Comparison of ENCODE assay signal across 9 cellular contexts in genomic region chr1:210291786-210292275, GRCh38. TPM values are rescaled to one million over a fixed set of nuclear protein-coding genes. Genes with fewer than 3 reads are reported as not detected.
A peak's percentile ranks its signal among the peaks of the same experiment; 100 is the strongest.
DNase-seq lines count a peak whose midpoint lies in the region; ATAC-seq, FAIRE-seq and TF ChIP-seq lines count a peak whose summit lies in the region.
"Had no signal": no experiment of that assay in that cellular context is flagged by ENCODE, and none has a peak within 500 bp of the region (broad histone marks: within the 10 kb centered on the region; RNA-seq: fewer than 3 reads in every experiment).

No MANE protein-coding gene starts in this region.

- ATAC-seq in right cardiac atrium (peak in 1 of 2 donors; percentile 2), mucosa of descending colon (no peak)
- no peak for ATAC-seq in activated CD8-positive, alpha-beta memory T cell treated with anti-CD3 and anti-CD28 coated beads, Interleukin-2, amount 10 ng/mL, durations not matched to agents 7 days and 5 days

- H3K4me2 ChIP-seq in skeletal muscle satellite cell (ENCODE audit: low read length): peak overlapping the region; percentile 79

- DNase-seq in ascending aorta (ENCODE audit: low spot score in 2 of 2) (peak in 1 of 2 donors; percentile 75), right cardiac atrium (no peak), D721Med (ENCODE audit: insufficient read length, low spot score) (no peak), mucosa of descending colon (no peak)
- DNase-seq in activated CD8-positive, alpha-beta memory T cell treated with anti-CD3 and anti-CD28 coated beads, Interleukin-2, amount 10 ng/mL, durations not matched to agents 7 days and 5 days: no peak
- DNase-seq in stimulated activated CD4-positive, alpha-beta T cell treated with anti-CD3 and anti-CD28 coated beads, Interleukin-4, amount 100 ng/mL, for 24 hours: no peak

- intact Hi-C loops in ascending aorta (cut with DNase I) (loop anchor here (2.0 kb wide), 3 partner anchors 19 to 59 kb away; partner anchors contain the start of gene SERTAD4), right cardiac atrium (cut with DNase I) (loop anchor here in 2 of 4 donors (5.0 to 10.0 kb wide), 2 partner anchors 57 to 60 kb away; partner anchors contain the start of gene SERTAD4 (in 2 of the 2)), mucosa of descending colon (cut with DNase I, micrococcal nuclease) (no loop called here)

- no peaks in the 10 kb centered on the region for H3K36me3 ChIP-seq in ascending aorta
- H3K36me3 ChIP-seq in skeletal muscle satellite cell (ENCODE audit: insufficient read depth, low read length): no peaks in the 10 kb centered on the region
- no peaks in the 10 kb centered on the region for H3K36me3 ChIP-seq in mucosa of descending colon (ENCODE audit: low read depth)

- peaks cover 14 to 31% of the 10 kb centered on the region in 2 donors for H3K4me1 ChIP-seq in ascending aorta
- peaks cover 2% of the 10 kb centered on the region for H3K4me1 ChIP-seq in right cardiac atrium (ENCODE audit: control insufficient read depth, insufficient read depth, low read length)
- H3K4me1 ChIP-seq in skeletal muscle satellite cell (ENCODE audit: control insufficient read depth, insufficient read depth, low read length): peaks cover 27% of the 10 kb centered on the region
- H3K4me1 ChIP-seq in mucosa of descending colon (ENCODE audit: low read depth): peaks cover 12% of the 10 kb centered on the region

- H3K9me3 Mint-ChIP-seq in activated CD8-positive, alpha-beta memory T cell treated with anti-CD3 and anti-CD28 coated beads, Interleukin-2, amount 10 ng/mL, durations not matched to agents 7 days and 5 days (ENCODE audit: low read depth): no peaks in the 10 kb centered on the region

- H3K27me3 Mint-ChIP-seq in activated CD8-positive, alpha-beta memory T cell treated with anti-CD3 and anti-CD28 coated beads, Interleukin-2, amount 10 ng/mL, durations not matched to agents 7 days and 5 days: peaks cover 53% of the 10 kb centered on the region

- peak overlapping the region; percentile 65 for H3K9ac ChIP-seq in skeletal muscle satellite cell (ENCODE audit: low read depth, low read length)

- H3K27ac ChIP-seq in ascending aorta: peak overlapping the region; percentile 88 to 93
- peak overlapping the region; percentile 13 for H3K27ac ChIP-seq in right cardiac atrium (ENCODE audit: low read length)

- peaks cover 2% of the 10 kb centered on the region for H3K4me1 Mint-ChIP-seq in activated CD8-positive, alpha-beta memory T cell treated with anti-CD3 and anti-CD28 coated beads, Interleukin-2, amount 10 ng/mL, durations not matched to agents 7 days and 5 days

- no peak for TF ChIP-seq CTCF in ascending aorta (IDR thresholded peaks at IDR 0.05)
- no peak for TF ChIP-seq CTCF in D721Med (IDR thresholded peaks at IDR 0.05; ENCODE audit: insufficient read depth, missing control alignments)
- no peak for TF ChIP-seq CTCF in mucosa of descending colon (IDR thresholded peaks at IDR 0.05)

- FAIRE-seq in G401.6 (lab: Jason Lieb, UNC): peak; percentile 95
- no peak for FAIRE-seq in D721Med (lab: Jason Lieb, UNC)
- FAIRE-seq: GM12891 had no signal

- H3K27ac Mint-ChIP-seq in activated CD8-positive, alpha-beta memory T cell treated with anti-CD3 and anti-CD28 coated beads, Interleukin-2, amount 10 ng/mL, durations not matched to agents 7 days and 5 days: no peak overlapping the region

- no peaks in the 10 kb centered on the region for H3K36me3 Mint-ChIP-seq in activated CD8-positive, alpha-beta memory T cell treated with anti-CD3 and anti-CD28 coated beads, Interleukin-2, amount 10 ng/mL, durations not matched to agents 7 days and 5 days

- CTCF ChIA-PET in activated CD8-positive, alpha-beta memory T cell treated with anti-CD3 and anti-CD28 coated beads, Interleukin-2, amount 10 ng/mL, durations not matched to agents 7 days and 5 days (lab: Charles Lee): interaction anchor here (1.2 to 1.7 kb wide), 2 partner anchors 8 to 108 kb away, joined by 3 to 5 read pairs; no protein-coding TSS in a partner anchor

- H3K4me3 ChIP-seq in ascending aorta (peak overlapping the region; percentile 47 to 64), right cardiac atrium (ENCODE audit: low read length) (peak overlapping the region; percentile 47), skeletal muscle satellite cell (ENCODE audit: low read length) (peak overlapping the region; percentile 72), mucosa of descending colon (no peak overlapping the region)

- H3K27me3 ChIP-seq in ascending aorta (no peaks in the 10 kb centered on the region), right cardiac atrium (ENCODE audit: control insufficient read depth, insufficient read depth) (no peaks in the 10 kb centered on the region), skeletal muscle satellite cell (ENCODE audit: control insufficient read depth, insufficient read depth, low read length) (peaks cover 27% of the 10 kb centered on the region)

- WGBS in right cardiac atrium: 15% methylated on average over 11 of the region's 11 CpGs

- no peak overlapping the region for H3K4me3 Mint-ChIP-seq in activated CD8-positive, alpha-beta memory T cell treated with anti-CD3 and anti-CD28 coated beads, Interleukin-2, amount 10 ng/mL, durations not matched to agents 7 days and 5 days

- H3K9me3 ChIP-seq in ascending aorta (no peaks in the 10 kb centered on the region), right cardiac atrium (ENCODE audit: control insufficient read depth, low read length) (no peaks in the 10 kb centered on the region), skeletal muscle satellite cell (replicated peaks; ENCODE audit: low read length) (no peaks in the 10 kb centered on the region), mucosa of descending colon (no peaks in the 10 kb centered on the region)

RNA-seq across cellular contexts. Expression of gene HHAT, which starts 36.9 kb away (rescaled TPM):
- total RNA-seq in ascending aorta: 1.2 TPM
- 1 to 10 TPM; 2.2 to 2.8 (median 2.5) TPM for total RNA-seq in right cardiac atrium
- 1.6 TPM for polyA plus RNA-seq in right cardiac atrium
- total RNA-seq in skeletal muscle satellite cell (2012; rRNA removed): 0.51 and 2.2 TPM in 2 replicates
- total RNA-seq in activated CD8-positive, alpha-beta memory T cell treated with anti-CD3 and anti-CD28 coated beads, Interleukin-2, amount 10 ng/mL, durations not matched to agents 7 days and 5 days: under 1 TPM; 0.23 to 0.64 TPM
- 1 to 10 TPM; 4.1 to 8.6 (median 5.9) TPM for total RNA-seq in mucosa of descending colon

RNA-seq across cellular contexts. Expression of gene SERTAD4, which starts 59.2 kb away (rescaled TPM):
- 4.0 TPM for total RNA-seq in ascending aorta
- 10 to 100 TPM in 3 of 4 donors, 1 to 10 TPM in 1; 9.5 to 16.4 (median 13.0) TPM for total RNA-seq in right cardiac atrium
- polyA plus RNA-seq in right cardiac atrium: 1.9 TPM
- 0.22 TPM in 1 of 2 replicates, not detected in the other for total RNA-seq in skeletal muscle satellite cell (2012; rRNA removed)
- not detected for total RNA-seq in activated CD8-positive, alpha-beta memory T cell treated with anti-CD3 and anti-CD28 coated beads, Interleukin-2, amount 10 ng/mL, durations not matched to agents 7 days and 5 days
- total RNA-seq in mucosa of descending colon: 10 to 100 TPM in 1 of 3 donors, 1 to 10 TPM in 2; 4.2 to 17.1 (median 6.0) TPM
